22 cellular contexts compared by ENCODE assay signal in genomic region chr9:122225323-122226141, GRCh38. TPM values are rescaled to one million over a fixed set of nuclear protein-coding genes. Genes with fewer than 3 reads are reported as not detected.
DNase-seq lines count a peak whose midpoint lies in the region; ATAC-seq and TF ChIP-seq lines count a peak whose summit lies in the region.
"Had no signal": no experiment of that assay in that cellular context is flagged by ENCODE, and none has a peak within 500 bp of the region (broad histone marks: within the 10 kb centered on the region; RNA-seq: fewer than 3 reads in every experiment).

No MANE protein-coding gene starts in this region.

- DNase-seq in CD8-positive, alpha-beta memory T cell: no peak
- DNase-seq in IMR-90 (no peak), fibroblast of lung (ENCODE audit: low read depth in 2 of 2) (no peak), osteoblast (ENCODE audit: insufficient read length, low spot score, missing footprints) (peak; percentile 68), foreskin melanocyte (no peak), transverse colon (no peak)
- DNase-seq in activated CD8-positive, alpha-beta T cell treated with anti-CD3 and anti-CD28 coated beads, Interleukin-2, amount 10 ng/mL, durations not matched to agents 7 days and 5 days: no peak
- DNase-seq: activated CD4-positive, alpha-beta T cell treated with anti-CD3 and anti-CD28 coated beads, Interleukin-2, amount 50 U/mL, for 4 hours; activated T-cell treated with anti-CD3 and anti-CD28 coated beads, Interleukin-2, amount 50 U/mL, for 48 hours; body of pancreas; CD4-positive, CD25-positive, alpha-beta regulatory T cell; cortex of kidney; DMS79; GOT3; natural killer cell; NCI-H187 treated with DMSO at 0.1 percent for 48 hours; NCI-H510A treated with DMSO at 0.1 percent for 48 hours; psoas muscle had no signal

- no peaks in the 10 kb centered on the region for H3K36me3 ChIP-seq in CD8-positive, alpha-beta memory T cell (ENCODE audit: insufficient read depth, low read length)
- no peaks in the 10 kb centered on the region for H3K36me3 ChIP-seq in IMR-90 (ENCODE audit: control insufficient read depth, insufficient read depth, low read length)
- H3K36me3 ChIP-seq in fibroblast of lung (ENCODE audit: control insufficient read depth, insufficient read depth, low read length): no peaks in the 10 kb centered on the region
- H3K36me3 ChIP-seq in osteoblast (ENCODE audit: insufficient read depth, low read length): no peaks in the 10 kb centered on the region
- H3K36me3 ChIP-seq in transverse colon: no peaks in the 10 kb centered on the region
- H3K36me3 ChIP-seq: upper lobe of left lung had no signal

- H3K27me3 ChIP-seq in CD8-positive, alpha-beta memory T cell (ENCODE audit: insufficient read depth, low read length, poor library complexity, severe bottlenecking): peaks cover 32% of the 10 kb centered on the region
- H3K27me3 ChIP-seq in IMR-90 (ENCODE audit: control insufficient read depth, insufficient read depth, low read length): peaks cover 96% of the 10 kb centered on the region
- H3K27me3 ChIP-seq in fibroblast of lung (ENCODE audit: control insufficient read depth, insufficient read depth, low read length): peaks cover 90% of the 10 kb centered on the region
- H3K27me3 ChIP-seq in osteoblast (ENCODE audit: insufficient read depth, low read length): peaks cover 91% of the 10 kb centered on the region
- H3K27me3 ChIP-seq in transverse colon: peaks cover 100% of the 10 kb centered on the region

- H3K9me1 ChIP-seq in IMR-90 (ENCODE audit: insufficient read depth, low read length): 0 out of 2 replicates have a peak, but pooled peaks cover 4% of the 10 kb centered on the region

- POLR2A ChIA-PET in CD8-positive, alpha-beta memory T cell (lab: Charles Lee): no interaction called here
- POLR2A ChIA-PET in IMR-90 (lab: Charles Lee; ENCODE audit: unreplicated experiment): interaction anchor here (0.6 kb wide), 1 partner anchor 1691 kb away, joined by 4 read pairs; no protein-coding TSS in a partner anchor
- POLR2A ChIA-PET in activated CD8-positive, alpha-beta T cell treated with anti-CD3 and anti-CD28 coated beads, Interleukin-2, amount 10 ng/mL, durations not matched to agents 7 days and 5 days (lab: Charles Lee): no interaction called here

- H3K27me3 Mint-ChIP-seq in CD8-positive, alpha-beta memory T cell: peaks cover 57 to 65% of the 10 kb centered on the region in 2 donors
- H3K27me3 Mint-ChIP-seq in stimulated activated memory B cell treated with anti-CD40 and anti-IgM and Interleukin-4, amounts not matched to agents 10 μg/mL and 1 μg/mL and 100 μg/mL, for 72 hours: peaks cover 61% of the 10 kb centered on the region
- peaks cover 53% of the 10 kb centered on the region for H3K27me3 Mint-ChIP-seq in activated CD8-positive, alpha-beta T cell treated with anti-CD3 and anti-CD28 coated beads, Interleukin-2, amount 10 ng/mL, durations not matched to agents 7 days and 5 days (ENCODE audit: low read depth)

- no TSS peak for BruUV-seq in IMR-90 (replicated peaks; lab: Mats Ljungman, UMichigan)

- H2BK15ac ChIP-seq in IMR-90 (ENCODE audit: low read depth, low read length): no peak overlapping the region

- no peak overlapping the region for H4K5ac ChIP-seq in IMR-90 (ENCODE audit: low read depth, low read length)

- H2AFZ ChIP-seq in IMR-90 (replicated peaks; ENCODE audit: low read length, poor library complexity) (peak overlapping the region; percentile 8), fibroblast of lung (ENCODE audit: low read length) (no peak overlapping the region), osteoblast (ENCODE audit: low read length) (no peak overlapping the region)

- H3K36me3 Mint-ChIP-seq in CD8-positive, alpha-beta memory T cell: no peaks in the 10 kb centered on the region
- no peaks in the 10 kb centered on the region for H3K36me3 Mint-ChIP-seq in stimulated activated memory B cell treated with anti-CD40 and anti-IgM and Interleukin-4, amounts not matched to agents 10 μg/mL and 1 μg/mL and 100 μg/mL, for 72 hours
- H3K36me3 Mint-ChIP-seq in activated CD8-positive, alpha-beta T cell treated with anti-CD3 and anti-CD28 coated beads, Interleukin-2, amount 10 ng/mL, durations not matched to agents 7 days and 5 days (ENCODE audit: low read depth): no peaks in the 10 kb centered on the region
- H3K36me3 Mint-ChIP-seq: activated naive CD4-positive, alpha-beta T cell treated with anti-CD3 and anti-CD28 coated beads, Interleukin-2, amount 50 U/mL, for 24 hours; memory B cell; natural killer cell had no signal

- CTCF ChIA-PET in CD8-positive, alpha-beta memory T cell (lab: Charles Lee): no interaction called here
- CTCF ChIA-PET in IMR-90 (lab: Yijun Ruan, JAX): no interaction called here
- CTCF ChIA-PET in activated CD8-positive, alpha-beta T cell treated with anti-CD3 and anti-CD28 coated beads, Interleukin-2, amount 10 ng/mL, durations not matched to agents 7 days and 5 days (lab: Charles Lee): no interaction called here

- no peak overlapping the region for H2BK5ac ChIP-seq in IMR-90 (ENCODE audit: low read depth, low read length, poor library complexity, severe bottlenecking)

- no peak for TF ChIP-seq POLR2A in IMR-90 (IDR thresholded peaks at IDR 0.05; ENCODE audit: low read depth, low read length)
- no peak for TF ChIP-seq POLR2A in transverse colon (IDR thresholded peaks at IDR 0.05)

- H3K79me1 ChIP-seq in IMR-90 (ENCODE audit: low read depth in 1 of 2, low read length in 2 of 2): no peaks in the 10 kb centered on the region

- no peak overlapping the region for H3K56ac ChIP-seq in IMR-90 (ENCODE audit: extremely low read depth, insufficient read depth, low read length)

- no peak overlapping the region for H3K14ac ChIP-seq in IMR-90 (replicated peaks; ENCODE audit: low read depth, low read length)

- TF ChIP-seq CTCF in IMR-90 (conservative IDR thresholded peaks at IDR 0.05; ENCODE audit: low read depth, low read length): no peak
- TF ChIP-seq CTCF in fibroblast of lung (conservative IDR thresholded peaks at IDR 0.05 in 1 of 2, IDR thresholded peaks at IDR 0.05 in 1 of 2; ENCODE audit: low read depth in 1 of 2, low read length in 2 of 2): no peak
- TF ChIP-seq CTCF in osteoblast (IDR thresholded peaks at IDR 0.05; ENCODE audit: extremely low read depth, low read depth, low read length): no peak
- no peak for TF ChIP-seq CTCF in transverse colon (IDR thresholded peaks at IDR 0.05)

- dilution Hi-C loops in IMR-90 (cut with HindIII; ENCODE audit: low sequenced_read_pairs, unreplicated experiment): no loop called here

- peak overlapping the region in 4 of 7 donors; percentile 8 to 67 (median 20) for H3K4me3 Mint-ChIP-seq in CD8-positive, alpha-beta memory T cell
- H3K4me3 Mint-ChIP-seq in stimulated activated memory B cell treated with anti-CD40 and anti-IgM and Interleukin-4, amounts not matched to agents 10 μg/mL and 1 μg/mL and 100 μg/mL, for 72 hours: no peak overlapping the region
- H3K4me3 Mint-ChIP-seq in activated CD8-positive, alpha-beta T cell treated with anti-CD3 and anti-CD28 coated beads, Interleukin-2, amount 10 ng/mL, durations not matched to agents 7 days and 5 days: no peak overlapping the region
- H3K4me3 Mint-ChIP-seq: activated naive CD4-positive, alpha-beta T cell treated with anti-CD3 and anti-CD28 coated beads, Interleukin-2, amount 50 U/mL, for 24 hours; memory B cell; natural killer cell had no signal

- H2AK5ac ChIP-seq in IMR-90 (ENCODE audit: low read depth, low read length): no peak overlapping the region

- H2AK9ac ChIP-seq in IMR-90 (replicated peaks; ENCODE audit: low read depth, low read length, poor library complexity): no peak overlapping the region

- no peak for ATAC-seq in IMR-90 (ENCODE audit: low read depth)
- no peak for ATAC-seq in stimulated activated memory B cell treated with anti-CD40 and anti-IgM and Interleukin-4, amounts not matched to agents 10 μg/mL and 1 μg/mL and 100 μg/mL, for 72 hours
- ATAC-seq in activated CD8-positive, alpha-beta T cell treated with anti-CD3 and anti-CD28 coated beads, Interleukin-2, amount 10 ng/mL, durations not matched to agents 7 days and 5 days: no peak
- ATAC-seq: body of pancreas, natural killer cell, psoas muscle had no signal

- H3K9ac ChIP-seq in IMR-90 (ENCODE audit: low read depth, low read length) (no peak overlapping the region), fibroblast of lung (ENCODE audit: insufficient read depth, low read length) (no peak overlapping the region)

- peak overlapping the region; percentile 31; the same call in 1 of the 2 replicates for H3K4me2 ChIP-seq in IMR-90 (ENCODE audit: low read depth, low read length)
- peak overlapping the region; percentile 35 for H3K4me2 ChIP-seq in fibroblast of lung (ENCODE audit: extremely low read depth, insufficient read depth, low read length)
- no peak overlapping the region for H3K4me2 ChIP-seq in osteoblast (ENCODE audit: insufficient read depth, low read length)

- no peaks in the 10 kb centered on the region for H3K9me3 ChIP-seq in CD8-positive, alpha-beta memory T cell (ENCODE audit: low read length)
- peaks cover 2% of the 10 kb centered on the region; the same call in 1 of the 2 replicates for H3K9me3 ChIP-seq in IMR-90 (ENCODE audit: control insufficient read depth, insufficient read depth, low read length)
- H3K9me3 ChIP-seq in fibroblast of lung (ENCODE audit: control insufficient read depth, insufficient read depth, low read depth, low read length): no peaks in the 10 kb centered on the region
- no peaks in the 10 kb centered on the region for H3K9me3 ChIP-seq in osteoblast (ENCODE audit: low read depth, low read length)
- no peaks in the 10 kb centered on the region for H3K9me3 ChIP-seq in transverse colon
- H3K9me3 ChIP-seq: body of pancreas, psoas muscle, upper lobe of left lung had no signal

- H3K9me3 Mint-ChIP-seq in CD8-positive, alpha-beta memory T cell: no peaks in the 10 kb centered on the region
- no peaks in the 10 kb centered on the region for H3K9me3 Mint-ChIP-seq in stimulated activated memory B cell treated with anti-CD40 and anti-IgM and Interleukin-4, amounts not matched to agents 10 μg/mL and 1 μg/mL and 100 μg/mL, for 72 hours
- H3K9me3 Mint-ChIP-seq in activated CD8-positive, alpha-beta T cell treated with anti-CD3 and anti-CD28 coated beads, Interleukin-2, amount 10 ng/mL, durations not matched to agents 7 days and 5 days (ENCODE audit: insufficient read depth): no peaks in the 10 kb centered on the region
- H3K9me3 Mint-ChIP-seq: activated naive CD4-positive, alpha-beta T cell treated with anti-CD3 and anti-CD28 coated beads, Interleukin-2, amount 50 U/mL, for 24 hours; memory B cell; natural killer cell had no signal

- H2BK120ac ChIP-seq in IMR-90 (ENCODE audit: low read depth, low read length): no peak overlapping the region

- no peak overlapping the region for H3K27ac Mint-ChIP-seq in CD8-positive, alpha-beta memory T cell
- H3K27ac Mint-ChIP-seq in stimulated activated memory B cell treated with anti-CD40 and anti-IgM and Interleukin-4, amounts not matched to agents 10 μg/mL and 1 μg/mL and 100 μg/mL, for 72 hours: no peak overlapping the region
- H3K27ac Mint-ChIP-seq in activated CD8-positive, alpha-beta T cell treated with anti-CD3 and anti-CD28 coated beads, Interleukin-2, amount 10 ng/mL, durations not matched to agents 7 days and 5 days: no peak overlapping the region
- H3K27ac Mint-ChIP-seq: activated naive CD4-positive, alpha-beta T cell treated with anti-CD3 and anti-CD28 coated beads, Interleukin-2, amount 50 U/mL, for 24 hours; CD4-positive, CD25-positive, alpha-beta regulatory T cell; memory B cell; natural killer cell had no signal

- TF ChIP-seq RAD21 in IMR-90 (IDR thresholded peaks at IDR 0.05; ENCODE audit: low read length): no peak

- no peaks in the 10 kb centered on the region for H3K4me1 ChIP-seq in CD8-positive, alpha-beta memory T cell (ENCODE audit: insufficient read depth, low read length)
- H3K4me1 ChIP-seq in IMR-90 (ENCODE audit: control insufficient read depth, insufficient read depth, low read length): no peaks in the 10 kb centered on the region; the same call in 1 of the 2 replicates
- peaks cover 3% of the 10 kb centered on the region for H3K4me1 ChIP-seq in fibroblast of lung (ENCODE audit: control insufficient read depth, extremely low read depth, insufficient read depth, low read length)
- no peaks in the 10 kb centered on the region for H3K4me1 ChIP-seq in osteoblast (ENCODE audit: insufficient read depth, low read length)
- peaks cover 10 to 31% (median 18%) of the 10 kb centered on the region in 4 donors for H3K4me1 ChIP-seq in transverse colon
- H3K4me1 ChIP-seq: psoas muscle had no signal

- peaks cover 12 to 21% (median 14%) of the 10 kb centered on the region in 3 donors for H3K4me1 Mint-ChIP-seq in CD8-positive, alpha-beta memory T cell
- H3K4me1 Mint-ChIP-seq in stimulated activated memory B cell treated with anti-CD40 and anti-IgM and Interleukin-4, amounts not matched to agents 10 μg/mL and 1 μg/mL and 100 μg/mL, for 72 hours: peaks cover 8% of the 10 kb centered on the region
- H3K4me1 Mint-ChIP-seq in activated CD8-positive, alpha-beta T cell treated with anti-CD3 and anti-CD28 coated beads, Interleukin-2, amount 10 ng/mL, durations not matched to agents 7 days and 5 days (ENCODE audit: low read depth): peaks cover 5% of the 10 kb centered on the region

- no peak overlapping the region for H2BK20ac ChIP-seq in IMR-90 (ENCODE audit: low read depth, low read length)

- no peaks in the 10 kb centered on the region for H3K79me2 ChIP-seq in fibroblast of lung (ENCODE audit: control insufficient read depth, insufficient read depth, low read length)
- H3K79me2 ChIP-seq in osteoblast (ENCODE audit: insufficient read depth, low read length): no peaks in the 10 kb centered on the region

- H4K8ac ChIP-seq in IMR-90 (ENCODE audit: low read depth in 2 of 2, low read length in 2 of 2): no peak overlapping the region

- no peak overlapping the region for H3K27ac ChIP-seq in CD8-positive, alpha-beta memory T cell (ENCODE audit: low read depth, low read length)
- no peak overlapping the region for H3K27ac ChIP-seq in IMR-90 (ENCODE audit: insufficient read depth, low read length)
- H3K27ac ChIP-seq in fibroblast of lung (ENCODE audit: insufficient read depth, low read length): no peak overlapping the region
- no peak overlapping the region for H3K27ac ChIP-seq in osteoblast (ENCODE audit: low read depth, low read length)
- no peak overlapping the region for H3K27ac ChIP-seq in transverse colon
- H3K27ac ChIP-seq: body of pancreas, psoas muscle, upper lobe of left lung had no signal

- H3K4me3 ChIP-seq in CD8-positive, alpha-beta memory T cell (ENCODE audit: low read length): no peak overlapping the region
- no peak overlapping the region for H3K4me3 ChIP-seq in IMR-90 (ENCODE audit: insufficient read depth, low read depth, low read length)
- no peak overlapping the region for H3K4me3 ChIP-seq in fibroblast of lung (replicated peaks in 1 of 4; ENCODE audit: control extremely low read depth in 1 of 4, insufficient read depth in 1 of 4, low read depth in 3 of 4, low read length in 4 of 4)
- no peak overlapping the region for H3K4me3 ChIP-seq in osteoblast (ENCODE audit: insufficient read depth, low read length)
- peak overlapping the region in 1 of 4 donors; percentile 16 for H3K4me3 ChIP-seq in transverse colon
- H3K4me3 ChIP-seq: body of pancreas had no signal

- no peak overlapping the region for H3K4ac ChIP-seq in IMR-90 (ENCODE audit: low read depth, low read length)

- intact Hi-C loops in IMR-90 (cut with micrococcal nuclease) (no loop called here), transverse colon (cut with DNase I; ENCODE audit: low total_unique reads) (no loop called here)

- H3K18ac ChIP-seq in IMR-90 (ENCODE audit: low read depth, low read length): no peak overlapping the region

- WGBS in IMR-90 (ENCODE audit: extremely low coverage in 2 of 2, insufficient read length in 1 of 2), 2 experiments: 21% methylated on average over 44 of the region's 51 CpGs; no CpG with 5 or more reads in 1 of the 2 experiments
- 65% methylated on average over 47 of the region's 51 CpGs; no CpG with 5 or more reads in 1 of the 2 donors for WGBS in transverse colon (ENCODE audit: low coverage in 1 of 2), 2 donors

- H3K23ac ChIP-seq in IMR-90 (ENCODE audit: low read depth, low read length): no peak overlapping the region

- no peak for TF ChIP-seq EP300 in transverse colon (IDR thresholded peaks at IDR 0.05; ENCODE audit: low read depth)

- H4K91ac ChIP-seq in IMR-90 (ENCODE audit: insufficient read depth, low read depth, low read length): no peak overlapping the region

- in situ Hi-C loops in IMR-90 (cut with MboI; ENCODE audit: low sequenced_read_pairs) (no loop called here), transverse colon (cut with MboI; ENCODE audit: low pct_ligation_motif_present in 1 of 4, low pct_unique_long_range_greater_than_20kb in 1 of 4, low sequenced_read_pairs in 3 of 4) (no loop called here)

- H4K20me1 ChIP-seq in IMR-90 (ENCODE audit: insufficient read depth, low read length) (peaks cover 13% of the 10 kb centered on the region; the same call in 1 of the 2 replicates), fibroblast of lung (ENCODE audit: control insufficient read depth, extremely low read depth, insufficient read depth, low read length) (no peaks in the 10 kb centered on the region), osteoblast (ENCODE audit: insufficient read depth, low read length) (no peaks in the 10 kb centered on the region)

RNA-seq across cellular contexts. Expression of gene LHX6, which starts 3.2 kb away (rescaled TPM):
- not detected for total RNA-seq in CD8-positive, alpha-beta memory T cell
- polyA plus RNA-seq in CD8-positive, alpha-beta memory T cell: not detected
- total RNA-seq in IMR-90 (2012; rRNA removed): under 0.01 TPM in 2 replicates
- polyA plus RNA-seq in IMR-90 (2012; rRNA removed): 0.05 and 0.17 TPM in 2 replicates
- 0.01 and 0.11 TPM in 2 replicates for polyA plus RNA-seq in IMR-90 (2012; cell fraction: cytosol; rRNA removed)
- 0.09 and 0.21 TPM in 2 replicates for polyA plus RNA-seq in IMR-90 (2012; cell fraction: nucleus; rRNA removed; ENCODE audit: low replicate concordance)
- total RNA-seq in fibroblast of lung: not detected in 2 replicates
- 0.09 TPM in 1 of 2 replicates, not detected in the other for polyA plus RNA-seq in fibroblast of lung
- not detected in 2 replicates for polyA plus RNA-seq in fibroblast of lung (2012)
- not detected in 2 replicates for polyA minus RNA-seq in fibroblast of lung (ENCODE audit: low replicate concordance)
- not detected in 2 replicates for total RNA-seq in osteoblast
- not detected for total RNA-seq in activated CD8-positive, alpha-beta T cell treated with anti-CD3 and anti-CD28 coated beads, Interleukin-2, amount 10 ng/mL, durations not matched to agents 7 days and 5 days
- total RNA-seq in transverse colon: 10 to 100 TPM in 1 of 4 donors, 1 to 10 TPM in 1, under 1 TPM in 1, not detected in 1; 0.68 to 12.7 (median 1.4) TPM
- total RNA-seq: CD4-positive, CD25-positive, alpha-beta regulatory T cell; natural killer cell had no signal
- polyA plus RNA-seq: CD4-positive, CD25-positive, alpha-beta regulatory T cell had no signal

RNA-seq across cellular contexts. Expression of gene RBM18, which starts 39.1 kb away (rescaled TPM):
- 10 to 100 TPM; 36.6 to 37.4 TPM for total RNA-seq in CD8-positive, alpha-beta memory T cell
- polyA plus RNA-seq in CD8-positive, alpha-beta memory T cell: 26.2 TPM
- 8.1 and 8.4 TPM in 2 replicates for total RNA-seq in IMR-90 (2012; rRNA removed)
- 13.8 and 15.6 TPM in 2 replicates for polyA plus RNA-seq in IMR-90 (2012; rRNA removed)
- polyA plus RNA-seq in IMR-90 (2012; cell fraction: cytosol; rRNA removed): 1.8 and 2.6 TPM in 2 replicates
- polyA plus RNA-seq in IMR-90 (2012; cell fraction: nucleus; rRNA removed; ENCODE audit: low replicate concordance): 0.84 and 8.8 TPM in 2 replicates
- total RNA-seq in fibroblast of lung: 9.5 and 11.2 TPM in 2 replicates
- polyA plus RNA-seq in fibroblast of lung: 18.3 and 25.1 TPM in 2 replicates
- 14.8 and 16.9 TPM in 2 replicates for polyA plus RNA-seq in fibroblast of lung (2012)
- 1.3 and 2.2 TPM in 2 replicates for polyA minus RNA-seq in fibroblast of lung (ENCODE audit: low replicate concordance)
- total RNA-seq in osteoblast: 10.0 and 10.9 TPM in 2 replicates
- total RNA-seq in activated CD8-positive, alpha-beta T cell treated with anti-CD3 and anti-CD28 coated beads, Interleukin-2, amount 10 ng/mL, durations not matched to agents 7 days and 5 days: 10 to 100 TPM; 22.9 to 23.9 TPM
- total RNA-seq in transverse colon: 1 to 10 TPM in 3 of 4 donors, under 1 TPM in 1; 0.80 to 9.7 (median 4.6) TPM

RNA-seq across cellular contexts. Expression of gene MRRF, which starts 39.1 kb away (rescaled TPM):
- total RNA-seq in CD8-positive, alpha-beta memory T cell: 10 to 100 TPM; 74.6 to 75.9 TPM
- 18.9 TPM for polyA plus RNA-seq in CD8-positive, alpha-beta memory T cell
- total RNA-seq in IMR-90 (2012; rRNA removed) (35.8 and 38.0 TPM in 2 replicates), fibroblast of lung (31.6 and 36.8 TPM in 2 replicates), osteoblast (35.8 and 41.5 TPM in 2 replicates), transverse colon (100 to 1,000 TPM in 1 of 4 donors, 10 to 100 TPM in 3; 46.0 to 142 (median 53.6) TPM)
- polyA plus RNA-seq in IMR-90 (2012; rRNA removed) (27.1 and 32.1 TPM in 2 replicates), fibroblast of lung (37.3 and 56.9 TPM in 2 replicates)
- polyA plus RNA-seq in IMR-90 (2012; cell fraction: cytosol; rRNA removed): 6.7 and 9.3 TPM in 2 replicates
- polyA plus RNA-seq in IMR-90 (2012; cell fraction: nucleus; rRNA removed; ENCODE audit: low replicate concordance): 10.8 and 60.6 TPM in 2 replicates
- polyA plus RNA-seq in fibroblast of lung (2012): 18.1 and 28.7 TPM in 2 replicates
- polyA minus RNA-seq in fibroblast of lung (ENCODE audit: low replicate concordance): 17.5 and 46.2 TPM in 2 replicates
- total RNA-seq in activated CD8-positive, alpha-beta T cell treated with anti-CD3 and anti-CD28 coated beads, Interleukin-2, amount 10 ng/mL, durations not matched to agents 7 days and 5 days: 10 to 100 TPM; 38.6 to 39.1 TPM

Comparison
In these comparisons a context has a peak if more than half of its experiments do, and no peak if none do; other contexts are left out.
1. H3K4me3 Mint-ChIP-seq: peak in CD8-positive, alpha-beta memory T cell (4 of 7); none in stimulated activated memory B cell treated with anti-CD40 and anti-IgM and Interleukin-4, amounts not matched to agents 10 μg/mL and 1 μg/mL and 100 μg/mL, for 72 hours (single experiment) and activated CD8-positive, alpha-beta T cell treated with anti-CD3 and anti-CD28 coated beads, Interleukin-2, amount 10 ng/mL, durations not matched to agents 7 days and 5 days (single experiment).